In the genomic region with DNA sequence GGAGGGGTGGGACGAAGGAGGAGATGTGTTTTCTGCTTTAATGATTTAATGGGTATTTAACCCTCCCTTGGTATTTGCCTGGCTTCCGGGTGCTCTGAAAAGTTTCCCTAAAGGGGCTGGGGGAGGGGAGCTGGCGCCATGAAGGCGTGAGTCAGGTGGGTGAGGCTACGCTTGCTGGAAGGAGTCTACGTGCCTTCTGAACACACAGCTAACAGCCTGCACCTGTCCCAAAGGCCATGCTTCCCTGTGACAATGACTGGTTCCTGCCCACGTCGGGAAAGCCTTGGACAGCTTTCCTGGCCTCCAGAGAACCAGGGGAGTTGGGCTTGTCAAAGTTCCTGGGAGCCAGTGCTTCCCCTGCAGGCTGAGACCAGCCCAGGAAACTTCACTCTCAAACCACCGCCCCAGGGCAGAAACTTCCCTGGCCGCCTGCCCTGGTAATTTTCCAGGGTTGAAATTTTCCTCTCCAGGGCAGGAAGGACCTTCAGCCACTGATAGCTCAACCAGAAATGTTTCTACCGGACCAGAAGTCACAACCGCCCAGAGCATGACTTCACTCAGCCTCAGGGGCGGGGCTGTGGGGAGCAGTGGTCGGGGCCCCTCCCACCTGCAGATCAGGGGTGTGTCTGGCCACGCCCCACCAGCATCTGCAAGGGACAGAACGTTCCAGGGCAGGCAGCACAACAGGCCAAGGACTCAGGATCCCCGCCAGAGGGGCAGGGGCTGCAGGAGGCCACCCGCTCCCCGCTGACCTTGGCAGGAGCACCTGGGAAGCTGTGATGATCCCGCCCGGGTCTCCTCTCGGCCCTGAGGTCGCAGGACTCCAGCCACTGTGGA, we compare ENCODE assay signal across 8 cellular contexts. TPM values are rescaled to one million over a fixed set of nuclear protein-coding genes. Genes with fewer than 3 reads are reported as not detected.
DNase-seq lines count a peak whose midpoint lies in the region; ATAC-seq, FAIRE-seq and TF ChIP-seq lines count a peak whose summit lies in the region.

No MANE protein-coding gene starts in this region.

- TF ChIP-seq RAD21 in A549 (conservative IDR thresholded peaks at IDR 0.05 in 1 of 2, IDR thresholded peaks at IDR 0.05 in 1 of 2) = no peak

- H3K4me1 ChIP-seq in A549 (peaks cover 34% of the 10 kb centered on the region), mesodermal cell (ENCODE audit: control insufficient read depth, insufficient read depth, low read length, poor library complexity, severe bottlenecking) (peaks cover 38% of the 10 kb centered on the region)

- H3K36me3 ChIP-seq in mesodermal cell (ENCODE audit: control insufficient read depth, insufficient read depth, low read length) = no peaks in the 10 kb centered on the region

- POLR2A ChIA-PET in A549 (lab: Yijun Ruan, JAX) = interaction anchor here (0.8 to 0.9 kb wide), 4 partner anchors 9 to 238 kb away, joined by 3 to 16 read pairs (median 4); a partner anchor contains a TSS

- H3K4me2 ChIP-seq in A549 = peak overlapping the region; percentile 87

- no peak for TF ChIP-seq CTCF in A549 (IDR thresholded peaks at IDR 0.05)

- CTCF ChIA-PET in A549 (lab: Yijun Ruan, JAX) = interaction anchor here (0.8 to 3.4 kb wide), 10 partner anchors 7 to 214 kb away, joined by 3 to 16 read pairs (median 4); a partner anchor contains a TSS

- H3K9me3 ChIP-seq in A549 (no peaks in the 10 kb centered on the region), mesodermal cell (ENCODE audit: control insufficient read depth, low read length) (no peaks in the 10 kb centered on the region)

- ATAC-seq in A549 (peak; percentile 78 to 92), GM18517 (IDR thresholded peaks at IDR 0.05; ENCODE audit: unreplicated experiment) (peak; percentile 65), HG02970 (IDR thresholded peaks at IDR 0.05; ENCODE audit: low FRiP score, unreplicated experiment) (peak; percentile 77)

- no peak for TF ChIP-seq EP300 in A549 (IDR thresholded peaks at IDR 0.05)

- H3K27ac ChIP-seq in A549 (peak overlapping the region; percentile 88 to 91), mesodermal cell (ENCODE audit: low read depth, low read length, severe bottlenecking) (peak overlapping the region; percentile 92)

- FAIRE-seq in A549 (lab: Jason Lieb, UNC) = no peak

- WGBS in A549 (ENCODE audit: missing lambda C conversion rate) = 14% methylated on average over 15 of the region's 23 CpGs
- 15 to 16% methylated on average over 14 to 15 of the region's 23 CpGs for WGBS in mesodermal cell (ENCODE audit: insufficient coverage in 2 of 2), 2 experiments

- TF ChIP-seq POLR2A in A549 (IDR thresholded peaks at IDR 0.05; ENCODE audit: low read length) = peak; percentile 48

- H3K4me3 ChIP-seq in A549 (peak overlapping the region; percentile 14; the same call in 1 of the 3 replicates), mesodermal cell (ENCODE audit: extremely low read depth, insufficient read depth, low read length, poor library complexity, severe bottlenecking) (no peak overlapping the region)

- peak; percentile 83 to 98 for DNase-seq in A549 (ENCODE audit: low read depth in 1 of 2, low spot score in 1 of 2)
- DNase-seq in NCI-H526 (lab: John Stamatoyannopoulos, UW) = peak; percentile 86 to 97
- DNase-seq in activated CD4-positive, alpha-beta T cell treated with anti-CD3 and anti-CD28 coated beads, Interleukin-2, amount 50 U/mL, for 48 hours = peak; percentile 93 to 95
- DNase-seq in ecto neural progenitor cell (ENCODE audit: low spot score) = peak; percentile 85
- peak; percentile 82 for DNase-seq in stimulated activated CD8-positive, alpha-beta memory T cell treated with anti-CD3 and anti-CD28 coated beads, Interleukin-4, amount 100 ng/mL, for 24 hours (ENCODE audit: low read depth)

TF ChIP-seq in A549, 52 proteins besides CTCF, POLR2A, EP300 and RAD21:
- TF ChIP-seq HOXB5 (CRISPR knock-in tag; IDR thresholded peaks at IDR 0.05) = no peak
- peak; percentile 52; the same call in 1 of the 2 replicates for TF ChIP-seq MYC (IDR thresholded peaks at IDR 0.05; ENCODE audit: borderline replicate concordance, low read length)
- TF ChIP-seq FOSL2 (IDR thresholded peaks at IDR 0.05) = no peak
- TF ChIP-seq FOSL2 (CRISPR knock-in tag; IDR thresholded peaks at IDR 0.05) = peak; percentile 58
- TF ChIP-seq, protein P1, sequence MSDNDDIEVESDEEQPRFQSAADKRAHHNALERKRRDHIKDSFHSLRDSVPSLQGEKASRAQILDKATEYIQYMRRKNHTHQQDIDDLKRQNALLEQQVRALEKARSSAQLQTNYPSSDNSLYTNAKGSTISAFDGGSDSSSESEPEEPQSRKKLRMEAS (IDR thresholded peaks at IDR 0.05) = peak; percentile 53
- 0 out of 2 replicates have a peak, but pooled peaks have one; percentile 28 for TF ChIP-seq GATA3 (IDR thresholded peaks at IDR 0.05; ENCODE audit: borderline replicate concordance)
- TF ChIP-seq, protein P2, sequence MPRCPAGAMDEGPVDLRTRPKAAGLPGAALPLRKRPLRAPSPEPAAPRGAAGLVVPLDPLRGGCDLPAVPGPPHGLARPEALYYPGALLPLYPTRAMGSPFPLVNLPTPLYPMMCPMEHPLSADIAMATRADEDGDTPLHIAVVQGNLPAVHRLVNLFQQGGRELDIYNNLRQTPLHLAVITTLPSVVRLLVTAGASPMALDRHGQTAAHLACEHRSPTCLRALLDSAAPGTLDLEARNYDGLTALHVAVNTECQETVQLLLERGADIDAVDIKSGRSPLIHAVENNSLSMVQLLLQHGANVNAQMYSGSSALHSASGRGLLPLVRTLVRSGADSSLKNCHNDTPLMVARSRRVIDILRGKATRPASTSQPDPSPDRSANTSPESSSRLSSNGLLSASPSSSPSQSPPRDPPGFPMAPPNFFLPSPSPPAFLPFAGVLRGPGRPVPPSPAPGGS (IDR thresholded peaks at IDR 0.05) = 0 out of 3 replicates have a peak, but pooled peaks have one; percentile 31
- peak in 1 of 2 experiments; percentile 42; a peak in 1 of 5 replicates for TF ChIP-seq JUN (IDR thresholded peaks at IDR 0.05)
- no peak for TF ChIP-seq MAFK (IDR thresholded peaks at IDR 0.05; ENCODE audit: partially characterized antibody)

RNA-seq across cellular contexts. Expression of a gene that starts 18.6 kb away (rescaled TPM):
- polyA plus RNA-seq in A549 (2011; rRNA removed) (1.3 and 2.1 TPM in 2 replicates), A549 (2017; fragmentation: RNase III; extraction: RNeasy Plus Mini Kit Qiagen cat#74134 plus additional on column Dnase treatment) (8.1 to 11.2 TPM (median 9.9 TPM) in 3 replicates)
- polyA plus RNA-seq in A549 (2012; cell fraction: cytosol; rRNA removed) = 4.0 and 5.5 TPM in 2 replicates
- 14.5 and 19.7 TPM in 2 replicates for polyA plus RNA-seq in A549 (2012; cell fraction: nucleus; rRNA removed)
- 2.5 and 3.5 TPM in 2 replicates for polyA minus RNA-seq in A549 (2011; rRNA and poly(A)+ RNA removed)
- 1.6 TPM for polyA plus RNA-seq in mesodermal cell (2013, experiment 1 of 2)
- 1.1 TPM for polyA plus RNA-seq in mesodermal cell (2013, experiment 2 of 2)
